Comparison of ENCODE assay signal across 31 cellular contexts in the genomic region with DNA sequence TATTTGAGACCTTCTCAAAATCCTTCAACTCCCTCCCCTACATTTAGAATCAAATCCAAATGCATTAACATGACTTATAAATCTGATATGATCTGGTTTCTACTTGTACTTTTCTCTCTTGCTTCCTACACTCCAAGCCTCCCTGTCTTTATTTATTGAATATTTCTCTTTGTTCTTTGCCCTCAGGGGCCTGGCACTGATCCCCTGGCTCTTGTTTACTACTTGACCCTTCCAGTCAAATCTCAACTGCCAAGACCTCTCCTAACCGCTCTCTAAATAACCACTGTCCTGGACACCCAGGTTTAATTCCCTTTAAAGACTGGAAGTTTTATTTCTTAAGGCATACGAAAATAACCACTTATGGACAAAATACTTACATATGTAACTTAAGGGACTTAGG.
"Had no signal": no experiment of that assay in that cellular context is flagged by ENCODE, and none has a peak within 500 bp of the region (broad histone marks: within the 10 kb centered on the region; RNA-seq: fewer than 3 reads in every experiment).

No MANE protein-coding gene starts in this region.

- H3K27ac Mint-ChIP-seq: activated B cell treated with CpG ODN at 0.5 μM for 24 hours; activated CD4-positive, alpha-beta memory T cell treated with anti-CD3 and anti-CD28 coated beads for 36 hours; activated CD4-positive, alpha-beta T cell treated with anti-CD3 and anti-CD28 coated beads, Interleukin-2, amount 10 ng/mL, durations not matched to agents 7 days and 5 days; activated CD8-positive, alpha-beta T cell treated with anti-CD3 and anti-CD28 coated beads for 36 hours; activated naive CD4-positive, alpha-beta T cell treated with anti-CD3 and anti-CD28 coated beads, Interleukin-2, amount 10 ng/mL, durations not matched to agents 7 days and 5 days; activated naive CD4-positive, alpha-beta T cell treated with anti-CD3 and anti-CD28 coated beads, Interleukin-2, amount 50 U/mL, for 24 hours; activated naive CD8-positive, alpha-beta T cell treated with anti-CD3 and anti-CD28 coated beads for 36 hours; activated T-helper 1 cell treated with anti-CD3 and anti-CD28 coated beads, Interleukin-12 subunit alpha, Interleukin-12 subunit beta, Interleukin-2, Interleukin-4 antibody, amounts not matched to agents 30 ng/mL and 10 ng/mL and 1 ng/mL, durations not matched to agents 14 hours and 24 hours and 36 hours; activated T-helper 17 cell treated with anti-CD3 and anti-CD28 coated beads, Interleukin-2, amount 50 U/mL, for 72 hours; T-cell; T-helper 2 cell treated with Interferon-gamma antibody and Interleukin-4, amounts not matched to agents 5 μg/mL and 100 μg/mL, for 36 hours had no signal

- H3K9me3 ChIP-seq: adrenal gland, body of pancreas, breast epithelium had no signal

- ATAC-seq: activated CD8-positive, alpha-beta T cell treated with anti-CD3 and anti-CD28 coated beads for 36 hours; activated T-cell treated with anti-CD3 and anti-CD28 coated beads, Interleukin-2, amount 50 U/mL, for 4 hours; activated T-cell treated with anti-CD3 and anti-CD28 coated beads, Interleukin-2, amount 50 U/mL, for 72 hours; activated T-helper 17 cell treated with anti-CD3 and anti-CD28 coated beads, Interleukin-2, amount 50 U/mL, for 72 hours; body of pancreas; T-cell had no signal

- H3K4me1 Mint-ChIP-seq: activated B cell treated with CpG ODN at 0.5 μM for 24 hours; activated CD4-positive, alpha-beta T cell treated with anti-CD3 and anti-CD28 coated beads, Interleukin-2, amount 10 ng/mL, durations not matched to agents 7 days and 5 days; activated naive CD4-positive, alpha-beta T cell treated with anti-CD3 and anti-CD28 coated beads, Interleukin-2, amount 10 ng/mL, durations not matched to agents 7 days and 5 days; activated naive CD4-positive, alpha-beta T cell treated with anti-CD3 and anti-CD28 coated beads, Interleukin-2, amount 50 U/mL, for 24 hours; activated naive CD8-positive, alpha-beta T cell treated with anti-CD3 and anti-CD28 coated beads for 36 hours; T-cell had no signal

- H3K36me3 Mint-ChIP-seq: activated CD4-positive, alpha-beta memory T cell treated with anti-CD3 and anti-CD28 coated beads for 36 hours; activated naive CD4-positive, alpha-beta T cell treated with anti-CD3 and anti-CD28 coated beads, Interleukin-2, amount 10 ng/mL, durations not matched to agents 7 days and 5 days; activated naive CD4-positive, alpha-beta T cell treated with anti-CD3 and anti-CD28 coated beads, Interleukin-2, amount 50 U/mL, for 24 hours; activated naive CD8-positive, alpha-beta T cell treated with anti-CD3 and anti-CD28 coated beads for 36 hours; T-cell had no signal

- H3K27me3 Mint-ChIP-seq: activated B cell treated with CpG ODN at 0.5 μM for 24 hours; activated CD4-positive, alpha-beta memory T cell treated with anti-CD3 and anti-CD28 coated beads for 36 hours; activated CD4-positive, alpha-beta T cell treated with anti-CD3 and anti-CD28 coated beads, Interleukin-2, amount 10 ng/mL, durations not matched to agents 7 days and 5 days; activated CD8-positive, alpha-beta T cell treated with anti-CD3 and anti-CD28 coated beads for 36 hours; activated naive CD4-positive, alpha-beta T cell treated with anti-CD3 and anti-CD28 coated beads, Interleukin-2, amount 10 ng/mL, durations not matched to agents 7 days and 5 days; activated naive CD4-positive, alpha-beta T cell treated with anti-CD3 and anti-CD28 coated beads, Interleukin-2, amount 50 U/mL, for 24 hours; activated naive CD8-positive, alpha-beta T cell treated with anti-CD3 and anti-CD28 coated beads for 36 hours; activated T-helper 17 cell treated with anti-CD3 and anti-CD28 coated beads, Interleukin-2, amount 50 U/mL, for 72 hours; T-cell had no signal

- H3K27ac ChIP-seq: adrenal gland, body of pancreas, brain microvascular endothelial cell, breast epithelium, VCaP had no signal

- DNase-seq: activated B cell treated with CpG ODN at 0.5 μM for 24 hours; activated CD4-positive, alpha-beta memory T cell treated with anti-CD3 and anti-CD28 coated beads for 36 hours; activated CD4-positive, alpha-beta T cell treated with anti-CD3 and anti-CD28 coated beads for 4 hours; activated CD4-positive, alpha-beta T cell treated with anti-CD3 and anti-CD28 coated beads, Interleukin-2, amount 10 ng/mL, durations not matched to agents 7 days and 5 days; activated CD4-positive, CD25-positive, alpha-beta regulatory T cell treated with anti-CD3 and anti-CD28 coated beads, Interleukin-2, amount 50 U/mL, for 72 hours; activated CD8-positive, alpha-beta memory T cell treated with anti-CD3 and anti-CD28 coated beads, Interleukin-2, amount 50 U/mL, for 4 hours; activated CD8-positive, alpha-beta T cell treated with anti-CD3 and anti-CD28 coated beads for 36 hours; activated effector memory CD4-positive, alpha-beta T cell treated with anti-CD3 and anti-CD28 coated beads, Interleukin-2, amount 50 U/mL, for 16 hours; activated gamma-delta T cell treated with Interleukin-2 at 50 U/mL for 16 hours; activated naive CD4-positive, alpha-beta T cell treated with anti-CD3 and anti-CD28 coated beads, Interleukin-2, amount 10 ng/mL, durations not matched to agents 7 days and 5 days; activated naive CD4-positive, alpha-beta T cell treated with Interleukin-2 at 50 U/mL for 16 hours; activated naive CD8-positive, alpha-beta T cell treated with anti-CD3 and anti-CD28 coated beads for 36 hours; activated T-cell treated with anti-CD3 and anti-CD28 coated beads for 4 hours; activated T-cell treated with anti-CD3 and anti-CD28 coated beads, Interleukin-2, amount 50 U/mL, for 1 hour; activated T-cell treated with anti-CD3 and anti-CD28 coated beads, Interleukin-2, amount 50 U/mL, for 4 hours; activated T-cell treated with anti-CD3 and anti-CD28 coated beads, Interleukin-2, amount 50 U/mL, for 72 hours; adrenal gland; amniotic stem cell; aorta; body of pancreas; brain microvascular endothelial cell; central memory CD4-positive, alpha-beta T cell; T-cell; T-helper 2 cell; T-helper 9 cell had no signal

- H3K4me3 Mint-ChIP-seq: activated B cell treated with CpG ODN at 0.5 μM for 24 hours; activated CD4-positive, alpha-beta memory T cell treated with anti-CD3 and anti-CD28 coated beads for 36 hours; activated CD4-positive, alpha-beta T cell treated with anti-CD3 and anti-CD28 coated beads, Interleukin-2, amount 10 ng/mL, durations not matched to agents 7 days and 5 days; activated CD8-positive, alpha-beta T cell treated with anti-CD3 and anti-CD28 coated beads for 36 hours; activated naive CD4-positive, alpha-beta T cell treated with anti-CD3 and anti-CD28 coated beads, Interleukin-2, amount 10 ng/mL, durations not matched to agents 7 days and 5 days; activated naive CD4-positive, alpha-beta T cell treated with anti-CD3 and anti-CD28 coated beads, Interleukin-2, amount 50 U/mL, for 24 hours; activated naive CD8-positive, alpha-beta T cell treated with anti-CD3 and anti-CD28 coated beads for 36 hours; activated T-cell treated with anti-CD3 and anti-CD28 coated beads, Interleukin-2, amount 50 U/mL, for 4 hours; activated T-cell treated with anti-CD3 and anti-CD28 coated beads, Interleukin-2, amount 50 U/mL, for 72 hours; activated T-helper 1 cell treated with anti-CD3 and anti-CD28 coated beads, Interleukin-12 subunit alpha, Interleukin-12 subunit beta, Interleukin-2, Interleukin-4 antibody, amounts not matched to agents 30 ng/mL and 10 ng/mL and 1 ng/mL, durations not matched to agents 14 hours and 24 hours and 36 hours; activated T-helper 17 cell treated with anti-CD3 and anti-CD28 coated beads, Interleukin-2, amount 50 U/mL, for 72 hours; T-cell; T-helper 2 cell treated with Interferon-gamma antibody and Interleukin-4, amounts not matched to agents 5 μg/mL and 100 μg/mL, for 36 hours had no signal

- H3K9me3 Mint-ChIP-seq: activated B cell treated with CpG ODN at 0.5 μM for 24 hours; activated CD4-positive, alpha-beta T cell treated with anti-CD3 and anti-CD28 coated beads, Interleukin-2, amount 10 ng/mL, durations not matched to agents 7 days and 5 days; activated CD8-positive, alpha-beta T cell treated with anti-CD3 and anti-CD28 coated beads for 36 hours; activated naive CD4-positive, alpha-beta T cell treated with anti-CD3 and anti-CD28 coated beads, Interleukin-2, amount 10 ng/mL, durations not matched to agents 7 days and 5 days; activated naive CD4-positive, alpha-beta T cell treated with anti-CD3 and anti-CD28 coated beads, Interleukin-2, amount 50 U/mL, for 24 hours; activated T-cell treated with anti-CD3 and anti-CD28 coated beads, Interleukin-2, amount 50 U/mL, for 4 hours; activated T-helper 1 cell treated with anti-CD3 and anti-CD28 coated beads, Interleukin-12 subunit alpha, Interleukin-12 subunit beta, Interleukin-2, Interleukin-4 antibody, amounts not matched to agents 30 ng/mL and 10 ng/mL and 1 ng/mL, durations not matched to agents 14 hours and 24 hours and 36 hours; activated T-helper 17 cell treated with anti-CD3 and anti-CD28 coated beads, Interleukin-2, amount 50 U/mL, for 72 hours; T-cell; T-helper 2 cell treated with Interferon-gamma antibody and Interleukin-4, amounts not matched to agents 5 μg/mL and 100 μg/mL, for 36 hours had no signal

- H3K4me3 ChIP-seq: adrenal gland, body of pancreas, breast epithelium had no signal
